15 cellular contexts compared by ENCODE assay signal in the genomic region with DNA sequence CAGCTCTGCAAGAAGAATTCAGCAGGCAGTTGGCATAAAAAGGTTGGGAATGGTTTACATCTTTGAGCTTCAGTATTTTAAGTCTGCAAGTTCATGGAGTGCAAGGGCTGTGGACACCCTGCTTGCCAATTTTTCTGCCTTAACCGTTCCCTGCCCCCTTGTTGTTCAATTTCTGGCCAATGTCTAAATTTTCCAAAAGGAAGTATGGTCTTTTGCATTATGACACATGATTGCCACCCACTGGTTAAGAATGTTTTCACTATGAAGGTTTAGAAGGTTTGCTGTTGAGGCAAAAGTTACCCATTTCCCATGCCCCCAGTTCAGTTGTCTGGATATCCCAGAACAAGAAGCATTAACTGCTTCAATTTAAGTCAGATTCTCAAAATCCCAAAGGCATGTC.
DNase-seq lines count a peak whose midpoint lies in the region; ATAC-seq and TF ChIP-seq lines count a peak whose summit lies in the region.
"Had no signal": no experiment of that assay in that cellular context is flagged by ENCODE, and none has a peak within 500 bp of the region (broad histone marks: within the 10 kb centered on the region; RNA-seq: fewer than 3 reads in every experiment).

No MANE protein-coding gene starts in this region.

- DNase-seq in MCF 10A (ENCODE audit: unreplicated experiment), result peak; percentile 16
- DNase-seq in breast epithelium (ENCODE audit: low spot score in 2 of 2), result no peak
- peak; percentile 7 to 26 for DNase-seq in foreskin fibroblast
- DNase-seq in superior temporal gyrus (ENCODE audit: extremely low spot score), result peak; percentile 32
- DNase-seq in Caco-2, result no peak
- DNase-seq in mesenteric fat pad (ENCODE audit: low spot score), result no peak
- DNase-seq in left colon, result no peak
- DNase-seq: activated naive CD8-positive, alpha-beta T cell treated with anti-CD3 and anti-CD28 coated beads, Interleukin-2, amount 10 ng/mL, durations not matched to agents 7 days and 5 days; Kasumi-1; NCI-H526 treated with DMSO at 0.1 percent for 48 hours; right cardiac atrium; T-cell had no signal

- TF ChIP-seq POLR2A in breast epithelium (IDR thresholded peaks at IDR 0.05), result no peak

- no peak overlapping the region for H3K4me3 ChIP-seq in breast epithelium
- no peak overlapping the region for H3K4me3 ChIP-seq in foreskin fibroblast (ENCODE audit: low read depth in 1 of 2, low read length in 2 of 2)
- no peak overlapping the region for H3K4me3 ChIP-seq in Caco-2 (ENCODE audit: low read depth, low read length)
- H3K4me3 ChIP-seq: lung had no signal

- CTCF ChIA-PET in MCF 10A (lab: Yijun Ruan, JAX) (interaction anchor here (0.6 kb wide), 1 partner anchor 96 kb away, joined by 4 read pairs; no protein-coding TSS in a partner anchor), Caco-2 (lab: Charles Lee) (no interaction called here)

- H3K9me3 Mint-ChIP-seq in MCF 10A (ENCODE audit: unreplicated experiment) (no peaks in the 10 kb centered on the region), Caco-2 (ENCODE audit: unreplicated experiment) (no peaks in the 10 kb centered on the region)

- BruUV-seq in MCF 10A (replicated peaks; lab: Mats Ljungman, UMichigan) (no TSS peak), Caco-2 (replicated peaks; lab: Mats Ljungman, UMichigan) (no TSS peak)

- no peaks in the 10 kb centered on the region for H3K4me1 ChIP-seq in breast epithelium
- no peaks in the 10 kb centered on the region for H3K4me1 ChIP-seq in Caco-2

- 0 out of 3 replicates have a peak, but pooled peaks have one; percentile 31 for ATAC-seq in SK-N-SH treated with all-trans-retinoic acid at 6 μM for 48 hours
- no peak for ATAC-seq in left colon
- ATAC-seq: T-cell had no signal

- H3K27me3 ChIP-seq in breast epithelium, result no peaks in the 10 kb centered on the region
- H3K27me3 ChIP-seq in Caco-2 (replicated peaks; ENCODE audit: control insufficient read depth, insufficient read depth, low read length), result no peaks in the 10 kb centered on the region

- POLR2A ChIA-PET in MCF 10A (lab: Yijun Ruan, JAX), result no interaction called here
- POLR2A ChIA-PET in Caco-2 (lab: Charles Lee), result no interaction called here

- H3K36me3 Mint-ChIP-seq in MCF 10A (ENCODE audit: insufficient read depth, unreplicated experiment), result no peaks in the 10 kb centered on the region
- no peaks in the 10 kb centered on the region for H3K36me3 Mint-ChIP-seq in Caco-2 (ENCODE audit: insufficient read depth, unreplicated experiment)
- H3K36me3 Mint-ChIP-seq: activated naive CD8-positive, alpha-beta T cell treated with anti-CD3 and anti-CD28 coated beads, Interleukin-2, amount 10 ng/mL, durations not matched to agents 7 days and 5 days; T-cell had no signal

- intact Hi-C loops in MCF 10A (cut with micrococcal nuclease) (loop anchor here (5.0 kb wide), 1 partner anchor 436 kb away; no protein-coding TSS in a partner anchor), breast epithelium (cut with DNase I; ENCODE audit: low total_unique reads) (no loop called here), Caco-2 (cut with micrococcal nuclease; ENCODE audit: unreplicated experiment) (loop anchor here (5.0 kb wide), 1 partner anchor 311 kb away; no protein-coding TSS in a partner anchor), left colon (cut with DNase I, micrococcal nuclease) (no loop called here)

- H3K4me1 Mint-ChIP-seq in MCF 10A (ENCODE audit: insufficient read depth, unreplicated experiment) (peaks cover 10% of the 10 kb centered on the region), Caco-2 (ENCODE audit: low read depth, unreplicated experiment) (no peaks in the 10 kb centered on the region)
- H3K4me1 Mint-ChIP-seq: activated naive CD8-positive, alpha-beta T cell treated with anti-CD3 and anti-CD28 coated beads, Interleukin-2, amount 10 ng/mL, durations not matched to agents 7 days and 5 days; T-cell had no signal

- no peak overlapping the region for H3K27ac ChIP-seq in breast epithelium
- H3K27ac ChIP-seq: epithelial cell of prostate had no signal

- peak; percentile 20 for TF ChIP-seq CTCF in MCF 10A (IDR thresholded peaks at IDR 0.05; ENCODE audit: unreplicated experiment)
- no peak for TF ChIP-seq CTCF in breast epithelium (IDR thresholded peaks at IDR 0.05)
- TF ChIP-seq CTCF in foreskin fibroblast (IDR thresholded peaks at IDR 0.05; ENCODE audit: low read depth, low read length), result no peak
- no peak for TF ChIP-seq CTCF in Caco-2 (IDR thresholded peaks at IDR 0.05; ENCODE audit: insufficient read depth in 1 of 2, low read depth in 1 of 2, low read length in 1 of 2, severe bottlenecking in 1 of 2, unreplicated experiment in 1 of 2)

- H3K27ac Mint-ChIP-seq in MCF 10A (ENCODE audit: low read depth, unreplicated experiment), result no peak overlapping the region
- H3K27ac Mint-ChIP-seq in Caco-2 (ENCODE audit: unreplicated experiment), result no peak overlapping the region
- H3K27ac Mint-ChIP-seq: activated naive CD8-positive, alpha-beta T cell treated with anti-CD3 and anti-CD28 coated beads, Interleukin-2, amount 10 ng/mL, durations not matched to agents 7 days and 5 days; T-cell had no signal

- no peaks in the 10 kb centered on the region for H3K36me3 ChIP-seq in breast epithelium
- H3K36me3 ChIP-seq in Caco-2 (ENCODE audit: control insufficient read depth, insufficient read depth, low read length), result no peaks in the 10 kb centered on the region

- no peaks in the 10 kb centered on the region for H3K9me3 ChIP-seq in breast epithelium
- no peaks in the 10 kb centered on the region; the same call in 1 of the 2 replicates for H3K9me3 ChIP-seq in Caco-2

- H3K27me3 Mint-ChIP-seq in MCF 10A (ENCODE audit: insufficient read depth, unreplicated experiment) (no peaks in the 10 kb centered on the region), Caco-2 (ENCODE audit: insufficient read depth, unreplicated experiment) (peaks cover 4% of the 10 kb centered on the region)
- H3K27me3 Mint-ChIP-seq: activated naive CD8-positive, alpha-beta T cell treated with anti-CD3 and anti-CD28 coated beads, Interleukin-2, amount 10 ng/mL, durations not matched to agents 7 days and 5 days; T-cell had no signal

- no peak overlapping the region for H3K4me3 Mint-ChIP-seq in MCF 10A (ENCODE audit: unreplicated experiment)
- no peak overlapping the region for H3K4me3 Mint-ChIP-seq in Caco-2 (ENCODE audit: unreplicated experiment)
- H3K4me3 Mint-ChIP-seq: activated naive CD8-positive, alpha-beta T cell treated with anti-CD3 and anti-CD28 coated beads, Interleukin-2, amount 10 ng/mL, durations not matched to agents 7 days and 5 days; T-cell had no signal

TF ChIP-seq in SK-N-SH treated with all-trans-retinoic acid at 6 μM for 48 hours, 23 proteins besides CTCF, POLR2A, EP300 and RAD21 (continues in another document):
- TF ChIP-seq GLIS3 (CRISPR knock-in tag; IDR thresholded peaks at IDR 0.05) (no peak), SNAI2 (CRISPR knock-in tag; IDR thresholded peaks at IDR 0.05) (no peak), ESRRG (CRISPR knock-in tag; IDR thresholded peaks at IDR 0.05) (no peak), OSR1 (CRISPR knock-in tag; IDR thresholded peaks at IDR 0.05) (no peak), ZFP30 (CRISPR knock-in tag; IDR thresholded peaks at IDR 0.05) (no peak), ZNF8 (CRISPR knock-in tag; IDR thresholded peaks at IDR 0.05) (no peak), CSRNP3 (CRISPR knock-in tag; IDR thresholded peaks at IDR 0.05) (no peak), ZC3H10 (CRISPR knock-in tag; IDR thresholded peaks at IDR 0.05) (no peak), TCF4 (CRISPR knock-in tag; IDR thresholded peaks at IDR 0.05; ENCODE audit: borderline replicate concordance) (no peak), CSDC2 (CRISPR knock-in tag; IDR thresholded peaks at IDR 0.05) (no peak), ZNF70 (CRISPR knock-in tag; IDR thresholded peaks at IDR 0.05) (no peak), PPARA (CRISPR knock-in tag; IDR thresholded peaks at IDR 0.05; ENCODE audit: borderline replicate concordance) (no peak), CREB5 (CRISPR knock-in tag; IDR thresholded peaks at IDR 0.05; ENCODE audit: low read depth) (no peak), ZFP3 (CRISPR knock-in tag; IDR thresholded peaks at IDR 0.05) (no peak)
- TF ChIP-seq, protein P1, sequence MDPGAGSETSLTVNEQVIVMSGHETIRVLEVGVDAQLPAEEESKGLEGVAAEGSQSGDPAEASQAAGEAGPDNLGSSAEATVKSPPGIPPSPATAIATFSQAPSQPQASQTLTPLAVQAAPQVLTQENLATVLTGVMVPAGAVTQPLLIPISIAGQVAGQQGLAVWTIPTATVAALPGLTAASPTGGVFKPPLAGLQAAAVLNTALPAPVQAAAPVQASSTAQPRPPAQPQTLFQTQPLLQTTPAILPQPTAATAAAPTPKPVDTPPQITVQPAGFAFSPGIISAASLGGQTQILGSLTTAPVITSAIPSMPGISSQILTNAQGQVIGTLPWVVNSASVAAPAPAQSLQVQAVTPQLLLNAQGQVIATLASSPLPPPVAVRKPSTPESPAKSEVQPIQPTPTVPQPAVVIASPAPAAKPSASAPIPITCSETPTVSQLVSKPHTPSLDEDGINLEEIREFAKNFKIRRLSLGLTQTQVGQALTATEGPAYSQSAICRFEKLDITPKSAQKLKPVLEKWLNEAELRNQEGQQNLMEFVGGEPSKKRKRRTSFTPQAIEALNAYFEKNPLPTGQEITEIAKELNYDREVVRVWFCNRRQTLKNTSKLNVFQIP (CRISPR knock-in tag; IDR thresholded peaks at IDR 0.05; ENCODE audit: borderline replicate concordance, low read depth), result no peak

Comparison
In these comparisons a context has a peak if more than half of its experiments do, and no peak if none do; other contexts are left out.
1. DNase-seq: peak in MCF 10A (single experiment), foreskin fibroblast (2 of 2) and superior temporal gyrus (single experiment); none in breast epithelium (0 of 2), Caco-2 (0 of 2), mesenteric fat pad (single experiment) and left colon (0 of 2).
2. intact Hi-C loops: an anchor here in MCF 10A (5.0 kb wide) and Caco-2 (5.0 kb wide); none called in breast epithelium and left colon.